ENCODE assay signal across 8 cellular contexts in the genomic region with DNA sequence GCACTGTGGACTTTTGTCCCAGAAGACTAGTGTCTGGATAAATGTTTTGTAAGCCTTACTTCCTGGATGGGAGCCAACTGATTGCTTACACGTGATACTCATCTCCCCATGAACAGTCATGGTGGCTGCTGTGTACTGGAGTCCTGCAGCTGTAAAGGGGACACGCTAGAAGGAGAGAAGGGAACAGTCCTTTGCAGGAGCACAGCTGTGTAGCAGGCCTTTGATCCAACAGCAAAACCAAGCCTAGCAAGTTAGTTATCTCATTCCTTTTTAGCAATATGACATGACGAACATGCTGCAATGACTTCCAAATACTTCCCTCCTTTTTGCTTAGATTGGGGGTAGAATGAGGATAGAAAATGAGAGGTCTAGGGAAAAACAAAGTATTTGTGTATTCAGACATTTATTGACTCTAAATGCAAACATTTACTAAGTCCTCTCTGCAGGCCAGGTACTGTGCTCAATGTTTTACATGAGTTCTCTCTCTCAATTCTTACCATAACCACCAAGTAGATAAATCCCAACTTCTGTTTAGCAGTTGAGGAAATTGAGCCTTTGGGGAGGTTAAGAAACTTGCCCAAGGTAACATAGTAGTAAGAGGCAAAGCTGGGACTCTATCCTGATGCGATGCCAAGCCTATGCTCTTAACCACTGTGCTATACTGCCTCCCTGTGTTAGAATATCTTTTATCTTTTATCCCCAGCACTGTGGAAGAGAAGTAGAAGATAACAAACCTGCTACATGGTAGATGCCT. TPM values are rescaled to one million over a fixed set of nuclear protein-coding genes. Genes with fewer than 3 reads are reported as not detected.
A peak's percentile ranks its signal among the peaks of the same experiment; 100 is the strongest.
DNase-seq lines count a peak whose midpoint lies in the region; ATAC-seq, FAIRE-seq and TF ChIP-seq lines count a peak whose summit lies in the region.

No MANE protein-coding gene starts in this region.

- no peak overlapping the region for H2AK5ac ChIP-seq in neuronal stem cell (ENCODE audit: low read depth, low read length)

- no peak overlapping the region for H3K14ac ChIP-seq in neuronal stem cell (ENCODE audit: low read length)

- H4K8ac ChIP-seq in neuronal stem cell (ENCODE audit: low read depth, low read length) = no peak overlapping the region

- peaks cover 9 to 15% of the 10 kb centered on the region in 2 donors for H3K4me1 ChIP-seq in kidney (ENCODE audit: control insufficient read depth in 1 of 2, insufficient read depth in 1 of 2, low read depth in 1 of 2, low read length in 2 of 2)
- H3K4me1 ChIP-seq in tibial nerve = peaks cover 0 to 48% (median 27%) of the 10 kb centered on the region in 4 donors
- no peaks in the 10 kb centered on the region for H3K4me1 ChIP-seq in neuronal stem cell (ENCODE audit: control insufficient read depth in 2 of 2, insufficient read depth in 1 of 2, low read depth in 1 of 2, low read length in 2 of 2)

- no peak overlapping the region for H2BK120ac ChIP-seq in neuronal stem cell (ENCODE audit: low read depth, low read length)

- H3K4ac ChIP-seq in neuronal stem cell (ENCODE audit: low read length) = no peak overlapping the region

- H2BK5ac ChIP-seq in neuronal stem cell (ENCODE audit: low read length) = no peak overlapping the region

- no peaks in the 10 kb centered on the region for H3K79me1 ChIP-seq in neuronal stem cell (ENCODE audit: low read depth, low read length)

- peak overlapping the region; percentile 37 for H3K27ac ChIP-seq in C4-2B
- H3K27ac ChIP-seq in kidney (ENCODE audit: low read depth in 2 of 2, low read length in 2 of 2) = no peak overlapping the region
- peak overlapping the region in 3 of 4 donors; percentile 47 to 85 (median 79) for H3K27ac ChIP-seq in tibial nerve
- no peak overlapping the region for H3K27ac ChIP-seq in neuronal stem cell (replicated peaks; ENCODE audit: low read length)

- no peaks in the 10 kb centered on the region for H3K36me3 ChIP-seq in kidney (ENCODE audit: control insufficient read depth in 1 of 2, insufficient read depth in 2 of 2, low read length in 2 of 2)
- no peaks in the 10 kb centered on the region for H3K36me3 ChIP-seq in tibial nerve
- H3K36me3 ChIP-seq in neuronal stem cell (replicated peaks in 1 of 2; ENCODE audit: control insufficient read depth in 2 of 2, insufficient read depth in 2 of 2, low read length in 2 of 2) = no peaks in the 10 kb centered on the region

- H3K9ac ChIP-seq in kidney (ENCODE audit: low read length in 2 of 2) = no peak overlapping the region
- H3K9ac ChIP-seq in neuronal stem cell (ENCODE audit: low read depth, low read length, poor library complexity) = no peak overlapping the region

- ATAC-seq in GM19351 (IDR thresholded peaks at IDR 0.05; ENCODE audit: unreplicated experiment) (peak; percentile 68), GM18519 (IDR thresholded peaks at IDR 0.05; ENCODE audit: low FRiP score, unreplicated experiment) (no peak)

- 61 to 62% methylated on average over 4 of the region's 4 CpGs for WGBS in tibial nerve, 2 donors
- no CpG with 5 or more reads among the region's 4 CpGs for WGBS in neuronal stem cell (ENCODE audit: extremely low coverage in 2 of 2, insufficient read length in 2 of 2, insufficient replicate concordance in 1 of 2), 2 donors

- no peak for TF ChIP-seq POLR2A in tibial nerve (IDR thresholded peaks at IDR 0.05)

- intact Hi-C loops in kidney (cut with DNase I) = no loop called here

- H3K4me3 ChIP-seq in astrocyte of the spinal cord (ENCODE audit: low read depth, low read length) (no peak overlapping the region), kidney (ENCODE audit: low read length in 2 of 2) (peak overlapping the region in 1 of 2 donors; percentile 37), tibial nerve (no peak overlapping the region), neuronal stem cell (ENCODE audit: low read length in 2 of 2) (no peak overlapping the region)

- H2AFZ ChIP-seq in neuronal stem cell (ENCODE audit: low read length) = no peak overlapping the region

- no peak overlapping the region for H3K4me2 ChIP-seq in neuronal stem cell (ENCODE audit: insufficient read depth, low read length, poor library complexity, severe bottlenecking)

- TF ChIP-seq EP300 in tibial nerve (IDR thresholded peaks at IDR 0.05) = no peak

- TF ChIP-seq CTCF in C4-2B (conservative IDR thresholded peaks at IDR 0.05) (peak; percentile 67), astrocyte of the spinal cord (IDR thresholded peaks at IDR 0.05; ENCODE audit: low read depth, low read length) (peak; percentile 12), kidney (IDR thresholded peaks at IDR 0.05; ENCODE audit: borderline replicate concordance, extremely low read depth, insufficient read depth) (peak; percentile 53), tibial nerve (IDR thresholded peaks at IDR 0.05) (peak in 4 of 5 experiments; percentile 17 to 50 (median 26))

- no peaks in the 10 kb centered on the region for H3K27me3 ChIP-seq in tibial nerve
- no peaks in the 10 kb centered on the region for H3K27me3 ChIP-seq in neuronal stem cell (ENCODE audit: control insufficient read depth in 3 of 3, insufficient read depth in 3 of 3, low read depth in 1 of 3, low read length in 3 of 3)

- H2BK15ac ChIP-seq in neuronal stem cell (ENCODE audit: low read length) = no peak overlapping the region

- peak; percentile 63 for FAIRE-seq in kidney (lab: Jason Lieb, UNC)

- no peak overlapping the region for H4K91ac ChIP-seq in neuronal stem cell (ENCODE audit: low read depth, low read length, poor library complexity)

- H2BK12ac ChIP-seq in neuronal stem cell (ENCODE audit: low read length) = no peak overlapping the region

- H3K18ac ChIP-seq in neuronal stem cell (ENCODE audit: low read length) = no peak overlapping the region

- H3K23ac ChIP-seq in neuronal stem cell (ENCODE audit: low read depth, low read length, poor library complexity) = no peak overlapping the region

- H3K9me3 ChIP-seq in kidney (ENCODE audit: control insufficient read depth in 1 of 2, low read length in 2 of 2) = no peaks in the 10 kb centered on the region
- H3K9me3 ChIP-seq in tibial nerve = no peaks in the 10 kb centered on the region
- peaks cover 0 to 6% of the 10 kb centered on the region in 2 donors for H3K9me3 ChIP-seq in neuronal stem cell (replicated peaks in 1 of 2; ENCODE audit: control insufficient read depth in 2 of 2, insufficient read depth in 1 of 2, low read depth in 1 of 2, low read length in 2 of 2)

- in situ Hi-C loops in astrocyte of the spinal cord (cut with HindIII; ENCODE audit: low sequenced_read_pairs) = no loop called here

- DNase-seq in NCI-H226 = peak; percentile 29
- DNase-seq in astrocyte of the spinal cord (ENCODE audit: low read depth, low spot score) = peak; percentile 67
- no peak for DNase-seq in kidney
- peak in 1 of 2 donors; percentile 61 for DNase-seq in tibial nerve (ENCODE audit: low spot score in 2 of 2)
- DNase-seq in neuronal stem cell (ENCODE audit: low spot score) = no peak

RNA-seq across cellular contexts. Expression of a gene that starts 55.4 kb away (rescaled TPM):
- 4.7 TPM for total RNA-seq in kidney
- polyA plus RNA-seq in kidney (ENCODE audit: insufficient read depth, low read depth, low replicate concordance) = 0.37 TPM
- 10 to 100 TPM in 1 of 4 donors, under 1 TPM in 3; 0.22 to 13.8 (median 0.60) TPM for total RNA-seq in tibial nerve
- not detected for polyA plus RNA-seq in neuronal stem cell (2013, experiment 1 of 2)
- not detected for polyA plus RNA-seq in neuronal stem cell (2013, experiment 2 of 2)

Comparison
In these comparisons a context has a peak if more than half of its experiments do, and no peak if none do; other contexts are left out.
1. H3K27ac ChIP-seq: peak in C4-2B (single experiment) and tibial nerve (3 of 4); none in kidney (0 of 2) and neuronal stem cell (single experiment).
2. CTCF ChIP-seq: peak in every context shown above with its lines; median percentile 67 in C4-2B; 53 in kidney; 26 in tibial nerve; 12 in astrocyte of the spinal cord.
3. DNase-seq: peak in NCI-H226 (single experiment) and astrocyte of the spinal cord (single experiment); none in kidney (single experiment) and neuronal stem cell (single experiment).